Comparison of ENCODE assay signal across 23 cellular contexts in genomic region chr16:84369105-84369504, GRCh38. TPM values are rescaled to one million over a fixed set of nuclear protein-coding genes. Genes with fewer than 3 reads are reported as not detected.
DNase-seq lines count a peak whose midpoint lies in the region; ATAC-seq and TF ChIP-seq lines count a peak whose summit lies in the region.
"Had no signal": no experiment of that assay in that cellular context is flagged by ENCODE, and none has a peak within 500 bp of the region (broad histone marks: within the 10 kb centered on the region; RNA-seq: fewer than 3 reads in every experiment).

No MANE protein-coding gene starts in this region.

- no peaks in the 10 kb centered on the region for H3K27me3 ChIP-seq in PC-9 (ENCODE audit: insufficient read depth, low read depth)
- peaks cover 0 to 56% (median 3%) of the 10 kb centered on the region in 4 donors for H3K27me3 ChIP-seq in esophagus squamous epithelium
- H3K27me3 ChIP-seq in MM.1S (replicated peaks; ENCODE audit: insufficient read depth, low read length) = peaks cover 8% of the 10 kb centered on the region

- DNase-seq in PC-9 = no peak
- no peak for DNase-seq in esophagus squamous epithelium (lab: John Stamatoyannopoulos, UW)
- no peak for DNase-seq in EL
- no peak for DNase-seq in MM.1S
- DNase-seq in HPDE6-E6E7 (ENCODE audit: extremely low spot score) = no peak
- DNase-seq: activated CD4-positive, alpha-beta T cell treated with anti-CD3 and anti-CD28 coated beads, Interleukin-2, amount 10 ng/mL, durations not matched to agents 24 days and 14 days; activated CD8-positive, alpha-beta memory T cell treated with anti-CD3 and anti-CD28 coated beads, Interleukin-2, amount 50 U/mL, for 48 hours; anterior cingulate cortex; BE2C; DMS 273 treated with DMSO at 0.1 percent for 48 hours; GM23248; KG1; NCI-H1105; NCI-H2171 treated with DMSO at 0.1 percent for 48 hours; occipital lobe; stimulated activated CD4-positive, alpha-beta T cell treated with anti-CD3 and anti-CD28 coated beads, Interleukin-4, amount 100 ng/mL, for 24 hours; stimulated activated CD8-positive, alpha-beta memory T cell treated with anti-CD3 and anti-CD28 coated beads, Interleukin-4, amount 100 ng/mL, for 48 hours had no signal

- ATAC-seq in HG02885 (IDR thresholded peaks at IDR 0.05; ENCODE audit: poor library complexity, unreplicated experiment) = no peak

- BruUV-seq in PC-9 (replicated peaks; lab: Mats Ljungman, UMichigan) = no TSS peak

- no peaks in the 10 kb centered on the region for H3K36me3 Mint-ChIP-seq in nephron (ENCODE audit: low read depth)
- H3K36me3 Mint-ChIP-seq: memory B cell had no signal

- H3K36me3 ChIP-seq in PC-9 (ENCODE audit: low read depth) (no peaks in the 10 kb centered on the region), esophagus squamous epithelium (no peaks in the 10 kb centered on the region), MM.1S (replicated peaks; ENCODE audit: insufficient read depth, low read length) (no peaks in the 10 kb centered on the region)
- H3K36me3 ChIP-seq: BE2C had no signal

- peak overlapping the region in 2 of 3 experiments; percentile 62 to 67 for H3K4me3 Mint-ChIP-seq in nephron
- H3K4me3 Mint-ChIP-seq: activated CD4-positive, alpha-beta T cell treated with anti-CD3 and anti-CD28 coated beads, Interleukin-2, amount 10 ng/mL, durations not matched to agents 24 days and 14 days; memory B cell had no signal

- no peak for TF ChIP-seq POLR2A in esophagus squamous epithelium (IDR thresholded peaks at IDR 0.05)

- H3K9me2 ChIP-seq in PC-9 (ENCODE audit: insufficient read depth) (no peaks in the 10 kb centered on the region), MM.1S (replicated peaks; ENCODE audit: insufficient read depth, low read length) (no peaks in the 10 kb centered on the region)

- POLR2A ChIA-PET in PC-9 (lab: Charles Lee; ENCODE audit: unreplicated experiment) = no interaction called here

- CTCF ChIA-PET in PC-9 (lab: Charles Lee) = no interaction called here

- TF ChIP-seq CTCF in PC-9 (conservative IDR thresholded peaks at IDR 0.05) (no peak), esophagus squamous epithelium (IDR thresholded peaks at IDR 0.05) (no peak), nephron (IDR thresholded peaks at IDR 0.05; ENCODE audit: unreplicated experiment in 3 of 3) (no peak), MM.1S (IDR thresholded peaks at IDR 0.05; ENCODE audit: low read length) (no peak)

- H3K4me2 ChIP-seq in PC-9 = peak overlapping the region; percentile 98
- no peak overlapping the region for H3K4me2 ChIP-seq in MM.1S (ENCODE audit: low read depth, low read length)

- peaks cover 6% of the 10 kb centered on the region for H3K4me1 Mint-ChIP-seq in nephron
- H3K4me1 Mint-ChIP-seq: memory B cell had no signal

- H3K9ac ChIP-seq in MM.1S (ENCODE audit: low read length) = no peak overlapping the region
- H3K9ac ChIP-seq: GM23248 had no signal

- H4K20me1 ChIP-seq in PC-9 (ENCODE audit: insufficient read depth) (no peaks in the 10 kb centered on the region), MM.1S (ENCODE audit: insufficient read depth, low read length) (no peaks in the 10 kb centered on the region)

- H3K27ac Mint-ChIP-seq in nephron = no peak overlapping the region
- H3K27ac Mint-ChIP-seq: activated CD4-positive, alpha-beta T cell treated with anti-CD3 and anti-CD28 coated beads, Interleukin-2, amount 10 ng/mL, durations not matched to agents 24 days and 14 days; memory B cell had no signal

- intact Hi-C loops in PC-9 (cut with micrococcal nuclease; ENCODE audit: unreplicated experiment) = no loop called here
- intact Hi-C loops in esophagus squamous epithelium (cut with DNase I) = no loop called here

- 42 to 58% methylated on average over 6 to 7 of the region's 7 CpGs for WGBS in esophagus squamous epithelium, 2 donors

- H3K4me1 ChIP-seq in PC-9 (replicated peaks; ENCODE audit: insufficient read depth) (peaks cover 33% of the 10 kb centered on the region), esophagus squamous epithelium (peaks cover 0 to 20% (median 0%) of the 10 kb centered on the region in 3 donors), MM.1S (ENCODE audit: low read length) (no peaks in the 10 kb centered on the region)
- H3K4me1 ChIP-seq: BE2C had no signal

- H3K79me2 ChIP-seq in PC-9 (ENCODE audit: low read depth) = peaks cover 29% of the 10 kb centered on the region
- H3K79me2 ChIP-seq in MM.1S (ENCODE audit: low read length) = no peaks in the 10 kb centered on the region

- H3F3A ChIP-seq in PC-9 (ENCODE audit: insufficient read depth, low read depth) = peaks cover 42% of the 10 kb centered on the region
- no peaks in the 10 kb centered on the region for H3F3A ChIP-seq in MM.1S (ENCODE audit: insufficient read depth, low read length)

- H3K9me3 ChIP-seq in PC-9 (ENCODE audit: insufficient read depth, low read depth) (no peaks in the 10 kb centered on the region), esophagus squamous epithelium (no peaks in the 10 kb centered on the region), MM.1S (replicated peaks; ENCODE audit: insufficient read depth, low read length) (no peaks in the 10 kb centered on the region)
- H3K9me3 ChIP-seq: BE2C had no signal

- H3K9me3 Mint-ChIP-seq in nephron = no peaks in the 10 kb centered on the region
- H3K9me3 Mint-ChIP-seq: activated CD4-positive, alpha-beta T cell treated with anti-CD3 and anti-CD28 coated beads, Interleukin-2, amount 10 ng/mL, durations not matched to agents 24 days and 14 days; memory B cell had no signal

- H3K4me3 ChIP-seq in PC-9 (peak overlapping the region; percentile 91), esophagus squamous epithelium (peak overlapping the region in 3 of 4 donors; percentile 48 to 58 (median 50)), MM.1S (ENCODE audit: low read length) (no peak overlapping the region)
- H3K4me3 ChIP-seq: GM23248 had no signal

- peaks cover 72% of the 10 kb centered on the region for H3K27me3 Mint-ChIP-seq in nephron (ENCODE audit: low read depth)

- H3K27ac ChIP-seq in PC-9 (no peak overlapping the region; the same call in 1 of the 2 replicates), esophagus squamous epithelium (no peak overlapping the region), MM.1S (ENCODE audit: low read length) (no peak overlapping the region)
- H3K27ac ChIP-seq: GM23248, HL-60 had no signal

- peak overlapping the region; percentile 91; the same call in 1 of the 2 replicates for H2AFZ ChIP-seq in PC-9
- no peak overlapping the region for H2AFZ ChIP-seq in MM.1S (ENCODE audit: low read length)
- H2AFZ ChIP-seq: GM23248 had no signal

RNA-seq across cellular contexts. Expression of gene ATP2C2, which starts 0.8 kb away (rescaled TPM):
- total RNA-seq in PC-9 (2021) (11.9 and 17.2 TPM in 2 replicates), esophagus squamous epithelium (10 to 100 TPM in 1 of 4 donors, 1 to 10 TPM in 3; 1.1 to 25.8 (median 5.6) TPM)
- total RNA-seq: activated CD4-positive, alpha-beta T cell treated with anti-CD3 and anti-CD28 coated beads, Interleukin-2, amount 10 ng/mL, durations not matched to agents 24 days and 14 days; endothelial cell of umbilical vein; GM23248; RPMI7951 had no signal
